ENCODE assay signal across 9 cellular contexts in the genomic region with DNA sequence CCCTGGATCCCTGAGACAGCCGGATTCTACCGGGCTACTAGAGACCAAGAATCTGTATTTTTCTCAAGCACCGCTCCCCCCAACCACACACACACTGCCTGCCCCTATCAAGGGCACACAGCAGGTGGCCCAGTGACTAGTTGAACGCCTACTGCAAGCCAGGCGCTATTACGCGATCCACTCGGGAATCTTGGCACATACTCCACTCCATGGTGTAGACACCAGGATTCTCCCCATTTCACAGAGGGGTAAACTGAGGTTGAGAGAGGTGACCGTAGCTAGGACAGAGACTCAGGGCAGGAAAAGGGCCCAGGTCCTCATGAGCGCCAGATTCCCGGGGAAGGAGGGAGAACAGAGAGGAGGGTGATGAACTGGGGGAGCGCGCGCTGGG. TPM values are rescaled to one million over a fixed set of nuclear protein-coding genes. Genes with fewer than 3 reads are reported as not detected.
DNase-seq lines count a peak whose midpoint lies in the region; ATAC-seq, FAIRE-seq and TF ChIP-seq lines count a peak whose summit lies in the region.
"Had no signal": no experiment of that assay in that cellular context is flagged by ENCODE, and none has a peak within 500 bp of the region (broad histone marks: within the 10 kb centered on the region; RNA-seq: fewer than 3 reads in every experiment).

No MANE protein-coding gene starts in this region.

- peak overlapping the region; percentile 92 for H3K4me3 ChIP-seq in OCI-LY1 (ENCODE audit: low read depth, low read length, poor library complexity, severe bottlenecking)
- peak overlapping the region; percentile 84 to 97 (median 96) for H3K4me3 ChIP-seq in endothelial cell of umbilical vein (replicated peaks in 1 of 3; ENCODE audit: insufficient read depth in 1 of 3, low read depth in 1 of 3, low read length in 3 of 3)
- H3K4me3 ChIP-seq in neuronal stem cell (ENCODE audit: low read length in 2 of 2): peak overlapping the region; percentile 69 to 84

- POLR2A ChIA-PET in endothelial cell of umbilical vein (lab: Charles Lee): no interaction called here

- H3K4me3 Mint-ChIP-seq in Calu3 (ENCODE audit: low read depth, unreplicated experiment): peak overlapping the region; percentile 75

- ATAC-seq in GM18873 (IDR thresholded peaks at IDR 0.05; ENCODE audit: low FRiP score, unreplicated experiment) (no peak), HG03039 (IDR thresholded peaks at IDR 0.05; ENCODE audit: unreplicated experiment) (no peak)

- H4K8ac ChIP-seq in neuronal stem cell (ENCODE audit: low read depth, low read length): no peak overlapping the region

- no peaks in the 10 kb centered on the region for H3F3A ChIP-seq in OCI-LY1 (ENCODE audit: insufficient read depth, low read length)

- H3K4me2 ChIP-seq in OCI-LY1 (ENCODE audit: low read length) (peak overlapping the region; percentile 77), endothelial cell of umbilical vein (ENCODE audit: insufficient read depth, low read length) (peak overlapping the region; percentile 54), neuronal stem cell (ENCODE audit: insufficient read depth, low read length, poor library complexity, severe bottlenecking) (peak overlapping the region; percentile 91)

- H2AK5ac ChIP-seq in neuronal stem cell (ENCODE audit: low read depth, low read length): no peak overlapping the region

- H4K91ac ChIP-seq in neuronal stem cell (ENCODE audit: low read depth, low read length, poor library complexity): no peak overlapping the region

- H3K27me3 ChIP-seq in OCI-LY1 (ENCODE audit: insufficient read depth, low read length) (no peaks in the 10 kb centered on the region), endothelial cell of umbilical vein (ENCODE audit: control insufficient read depth in 2 of 2, insufficient read depth in 2 of 2, low read length in 2 of 2) (no peaks in the 10 kb centered on the region), neuronal stem cell (ENCODE audit: control insufficient read depth in 3 of 3, insufficient read depth in 3 of 3, low read depth in 1 of 3, low read length in 3 of 3) (peaks cover 8 to 28% (median 8%) of the 10 kb centered on the region in 3 experiments)

- peak overlapping the region; percentile 63 for H2BK12ac ChIP-seq in neuronal stem cell (ENCODE audit: low read length)

- H3K23ac ChIP-seq in neuronal stem cell (ENCODE audit: low read depth, low read length, poor library complexity): no peak overlapping the region

- intact Hi-C loops in Calu3 (cut with micrococcal nuclease; ENCODE audit: unreplicated experiment) (no loop called here), endothelial cell of umbilical vein (cut with micrococcal nuclease) (no loop called here)

- TF ChIP-seq CTCF in Calu3 (IDR thresholded peaks at IDR 0.05; ENCODE audit: unreplicated experiment) (no peak), OCI-LY1 (IDR thresholded peaks at IDR 0.05; ENCODE audit: low read length) (no peak), endothelial cell of umbilical vein (IDR thresholded peaks at IDR 0.05; ENCODE audit: extremely low read depth in 1 of 2, insufficient read depth in 1 of 2, low read depth in 1 of 2, low read length in 2 of 2) (no peak)

- H3K27me3 Mint-ChIP-seq in Calu3 (ENCODE audit: unreplicated experiment): no peaks in the 10 kb centered on the region

- H3K79me2 ChIP-seq in OCI-LY1 (ENCODE audit: insufficient read depth, low read length): no peaks in the 10 kb centered on the region
- H3K79me2 ChIP-seq in endothelial cell of umbilical vein (ENCODE audit: control insufficient read depth, insufficient read depth, low read length): no peaks in the 10 kb centered on the region

- H2BK120ac ChIP-seq in neuronal stem cell (ENCODE audit: low read depth, low read length): no peak overlapping the region

- peaks cover 15% of the 10 kb centered on the region for H3K4me1 ChIP-seq in OCI-LY1 (ENCODE audit: insufficient read depth, low read length, severe bottlenecking)
- peaks cover 2% of the 10 kb centered on the region for H3K4me1 ChIP-seq in endothelial cell of umbilical vein (ENCODE audit: control insufficient read depth, extremely low read depth, insufficient read depth, low read length)
- H3K4me1 ChIP-seq in neuronal stem cell (ENCODE audit: control insufficient read depth in 2 of 2, insufficient read depth in 1 of 2, low read depth in 1 of 2, low read length in 2 of 2): peaks cover 0 to 2% of the 10 kb centered on the region in 2 donors

- BruUV-seq in Calu3 (replicated peaks; lab: Mats Ljungman, UMichigan) (no TSS peak), endothelial cell of umbilical vein (replicated peaks; lab: Mats Ljungman, UMichigan) (no TSS peak)

- dilution Hi-C loops in endothelial cell of umbilical vein (cut with MboI; ENCODE audit: extremely low pct_ligation_motif_present, low sequenced_read_pairs): no loop called here

- no peaks in the 10 kb centered on the region for H3K4me1 Mint-ChIP-seq in Calu3 (ENCODE audit: low read depth, unreplicated experiment)

- H3K9me2 ChIP-seq in OCI-LY1 (ENCODE audit: low read depth, low read length): no peaks in the 10 kb centered on the region

- H3K36me3 Mint-ChIP-seq in Calu3 (ENCODE audit: insufficient read depth, unreplicated experiment): peaks cover 19% of the 10 kb centered on the region

- H3K9me3 Mint-ChIP-seq in Calu3 (ENCODE audit: low read depth, unreplicated experiment): no peaks in the 10 kb centered on the region

- CTCF ChIA-PET in Calu3 (lab: Charles Lee) (no interaction called here), endothelial cell of umbilical vein (lab: Charles Lee) (interaction anchor here (0.6 kb wide), 1 partner anchor 13 kb away, joined by 3 read pairs; no protein-coding TSS in a partner anchor)

- no peaks in the 10 kb centered on the region for H3K9me1 ChIP-seq in endothelial cell of umbilical vein (replicated peaks; ENCODE audit: control insufficient read depth, extremely low read depth, insufficient read depth, low read length)

- H4K20me1 ChIP-seq in OCI-LY1 (ENCODE audit: insufficient read depth, low read length): no peaks in the 10 kb centered on the region
- H4K20me1 ChIP-seq in endothelial cell of umbilical vein (replicated peaks; ENCODE audit: control insufficient read depth, extremely low read depth, insufficient read depth, low read length): no peaks in the 10 kb centered on the region

- H2AFZ ChIP-seq in OCI-LY1 (ENCODE audit: low read length): no peak overlapping the region
- peak overlapping the region; percentile 96 for H2AFZ ChIP-seq in endothelial cell of umbilical vein (ENCODE audit: low read depth, low read length)
- H2AFZ ChIP-seq in neuronal stem cell (ENCODE audit: low read length): peak overlapping the region; percentile 99

- H3K27ac ChIP-seq in OCI-LY1 (ENCODE audit: low read depth, low read length, poor library complexity, severe bottlenecking) (no peak overlapping the region), endothelial cell of umbilical vein (ENCODE audit: insufficient read depth, low read depth, low read length) (no peak overlapping the region), neuronal stem cell (replicated peaks; ENCODE audit: low read length) (no peak overlapping the region)
- H3K27ac ChIP-seq: epithelial cell of prostate had no signal

- H3K9ac ChIP-seq in OCI-LY1 (ENCODE audit: low read length) (peak overlapping the region; percentile 92), endothelial cell of umbilical vein (replicated peaks; ENCODE audit: extremely low read depth, insufficient read depth, low read length) (peak overlapping the region; percentile 53), neuronal stem cell (ENCODE audit: low read depth, low read length, poor library complexity) (peak overlapping the region; percentile 84)

- H3K4ac ChIP-seq in neuronal stem cell (ENCODE audit: low read length): no peak overlapping the region

- H3K79me1 ChIP-seq in neuronal stem cell (ENCODE audit: low read depth, low read length): no peaks in the 10 kb centered on the region

- DNase-seq in Calu3 (no peak), endothelial cell of umbilical vein (ENCODE audit: low read depth, low spot score) (no peak), neuronal stem cell (ENCODE audit: low spot score) (no peak), globus pallidus (ENCODE audit: low spot score) (no peak), hypothalamus (lab: John Stamatoyannopoulos, UW) (no peak)

- H2BK5ac ChIP-seq in neuronal stem cell (ENCODE audit: low read length): no peak overlapping the region

- H3K36me3 ChIP-seq in OCI-LY1 (ENCODE audit: insufficient read depth, low read length) (peaks cover 14% of the 10 kb centered on the region; the same call in 1 of the 2 replicates), endothelial cell of umbilical vein (ENCODE audit: control insufficient read depth in 2 of 2, extremely low read depth in 1 of 2, insufficient read depth in 2 of 2, low read length in 2 of 2) (peaks cover 0 to 12% of the 10 kb centered on the region in 2 experiments), neuronal stem cell (replicated peaks in 1 of 2; ENCODE audit: control insufficient read depth in 2 of 2, insufficient read depth in 2 of 2, low read length in 2 of 2) (no peaks in the 10 kb centered on the region)

- no CpG with 5 or more reads among the region's 14 CpGs for WGBS in neuronal stem cell (ENCODE audit: extremely low coverage in 2 of 2, insufficient read length in 2 of 2, insufficient replicate concordance in 1 of 2), 2 donors

- peak overlapping the region; percentile 77 for H3K27ac Mint-ChIP-seq in Calu3 (ENCODE audit: unreplicated experiment)

- TF ChIP-seq POLR2A in endothelial cell of umbilical vein (IDR thresholded peaks at IDR 0.05; ENCODE audit: low read depth, low read length): no peak

- no peak overlapping the region for H2BK15ac ChIP-seq in neuronal stem cell (ENCODE audit: low read length)

- peak; percentile 26 for FAIRE-seq in endothelial cell of umbilical vein (lab: Jason Lieb, UNC)

- no peak overlapping the region for H3K14ac ChIP-seq in neuronal stem cell (ENCODE audit: low read length)

- H3K18ac ChIP-seq in neuronal stem cell (ENCODE audit: low read length): peak overlapping the region; percentile 90

- H3K9me3 ChIP-seq in OCI-LY1 (ENCODE audit: low read length): no peaks in the 10 kb centered on the region
- no peaks in the 10 kb centered on the region for H3K9me3 ChIP-seq in endothelial cell of umbilical vein (replicated peaks; ENCODE audit: control insufficient read depth, insufficient read depth, low read length)
- peaks cover 0 to 1% of the 10 kb centered on the region in 2 donors for H3K9me3 ChIP-seq in neuronal stem cell (replicated peaks in 1 of 2; ENCODE audit: control insufficient read depth in 2 of 2, insufficient read depth in 1 of 2, low read depth in 1 of 2, low read length in 2 of 2)

RNA-seq across cellular contexts. Expression of a gene that starts 0.5 kb away (rescaled TPM):
- total RNA-seq in Calu3 (2022): 37.3 and 61.5 TPM in 2 replicates
- 23.6 and 34.4 TPM in 2 replicates for total RNA-seq in endothelial cell of umbilical vein
- polyA plus RNA-seq in endothelial cell of umbilical vein: 36.9 and 40.0 TPM in 2 replicates
- polyA plus RNA-seq in endothelial cell of umbilical vein (2011; cell fraction: cytosol; rRNA removed): 18.6 and 27.1 TPM in 2 replicates
- 86.2 and 88.9 TPM in 2 replicates for polyA plus RNA-seq in endothelial cell of umbilical vein (2011; cell fraction: nucleus; rRNA removed)
- 18.2 and 24.4 TPM in 2 replicates for polyA plus RNA-seq in endothelial cell of umbilical vein (2012)
- polyA minus RNA-seq in endothelial cell of umbilical vein: 13.6 and 17.4 TPM in 2 replicates
- 14.0 TPM for polyA minus RNA-seq in endothelial cell of umbilical vein (2011; cell fraction: cytosol; rRNA and poly(A)+ RNA removed)
- 9.6 and 12.3 TPM in 2 replicates for polyA minus RNA-seq in endothelial cell of umbilical vein (2011; cell fraction: nucleus; rRNA and poly(A)+ RNA removed)
- polyA plus RNA-seq in neuronal stem cell (2013, experiment 1 of 2): 0.77 TPM
- 0.71 TPM for polyA plus RNA-seq in neuronal stem cell (2013, experiment 2 of 2)

RNA-seq across cellular contexts. Expression of a gene that starts 16.8 kb away (rescaled TPM):
- total RNA-seq in Calu3 (2022) (0.59 and 1.2 TPM in 2 replicates), endothelial cell of umbilical vein (not detected in 2 replicates)
- 0.15 and 0.32 TPM in 2 replicates for polyA plus RNA-seq in endothelial cell of umbilical vein
- 0.08 and 0.10 TPM in 2 replicates for polyA plus RNA-seq in endothelial cell of umbilical vein (2011; cell fraction: cytosol; rRNA removed)
- polyA plus RNA-seq in endothelial cell of umbilical vein (2011; cell fraction: nucleus; rRNA removed): 0.34 TPM in 1 of 2 replicates, not detected in the other
- not detected in 2 replicates for polyA plus RNA-seq in endothelial cell of umbilical vein (2012)
- polyA minus RNA-seq in endothelial cell of umbilical vein: not detected in 2 replicates
- polyA minus RNA-seq in endothelial cell of umbilical vein (2011; cell fraction: cytosol; rRNA and poly(A)+ RNA removed): not detected
- polyA minus RNA-seq in endothelial cell of umbilical vein (2011; cell fraction: nucleus; rRNA and poly(A)+ RNA removed): not detected in 2 replicates
- polyA plus RNA-seq in neuronal stem cell (2013, experiment 1 of 2): not detected
- polyA plus RNA-seq in neuronal stem cell (2013, experiment 2 of 2): not detected

RNA-seq across cellular contexts. Expression of a gene that starts 20.5 kb away (rescaled TPM):
- 52.2 and 56.4 TPM in 2 replicates for total RNA-seq in Calu3 (2022)
- 50.4 and 51.6 TPM in 2 replicates for total RNA-seq in endothelial cell of umbilical vein
- polyA plus RNA-seq in endothelial cell of umbilical vein: 27.6 and 30.1 TPM in 2 replicates
- polyA plus RNA-seq in endothelial cell of umbilical vein (2011; cell fraction: cytosol; rRNA removed): 21.2 and 23.0 TPM in 2 replicates
- polyA plus RNA-seq in endothelial cell of umbilical vein (2011; cell fraction: nucleus; rRNA removed): 51.0 and 57.7 TPM in 2 replicates
- 22.0 and 31.9 TPM in 2 replicates for polyA plus RNA-seq in endothelial cell of umbilical vein (2012)
- 42.2 and 48.6 TPM in 2 replicates for polyA minus RNA-seq in endothelial cell of umbilical vein
- polyA minus RNA-seq in endothelial cell of umbilical vein (2011; cell fraction: cytosol; rRNA and poly(A)+ RNA removed): 66.6 TPM
- 28.7 and 43.4 TPM in 2 replicates for polyA minus RNA-seq in endothelial cell of umbilical vein (2011; cell fraction: nucleus; rRNA and poly(A)+ RNA removed)
- polyA plus RNA-seq in neuronal stem cell (2013, experiment 1 of 2): 16.9 TPM
- polyA plus RNA-seq in neuronal stem cell (2013, experiment 2 of 2): 18.4 TPM

RNA-seq across cellular contexts. Expression of a gene that starts 25.9 kb away (rescaled TPM):
- total RNA-seq in Calu3 (2022) (20.7 and 25.2 TPM in 2 replicates), endothelial cell of umbilical vein (10.7 and 14.6 TPM in 2 replicates)
- 3.6 and 5.4 TPM in 2 replicates for polyA plus RNA-seq in endothelial cell of umbilical vein
- 1.5 and 2.9 TPM in 2 replicates for polyA plus RNA-seq in endothelial cell of umbilical vein (2011; cell fraction: cytosol; rRNA removed)
- 14.2 and 14.5 TPM in 2 replicates for polyA plus RNA-seq in endothelial cell of umbilical vein (2011; cell fraction: nucleus; rRNA removed)
- 2.6 and 5.6 TPM in 2 replicates for polyA plus RNA-seq in endothelial cell of umbilical vein (2012)
- polyA minus RNA-seq in endothelial cell of umbilical vein: 4.0 and 5.1 TPM in 2 replicates
- polyA minus RNA-seq in endothelial cell of umbilical vein (2011; cell fraction: cytosol; rRNA and poly(A)+ RNA removed): 21.9 TPM
- polyA minus RNA-seq in endothelial cell of umbilical vein (2011; cell fraction: nucleus; rRNA and poly(A)+ RNA removed): 5.0 and 13.9 TPM in 2 replicates
- polyA plus RNA-seq in neuronal stem cell (2013, experiment 1 of 2): 4.2 TPM
- 3.9 TPM for polyA plus RNA-seq in neuronal stem cell (2013, experiment 2 of 2)

RNA-seq across cellular contexts. Expression of a gene that starts 34.1 kb away (rescaled TPM):
- total RNA-seq in Calu3 (2022) (143 and 149 TPM in 2 replicates), endothelial cell of umbilical vein (213 and 217 TPM in 2 replicates)
- 253 and 294 TPM in 2 replicates for polyA plus RNA-seq in endothelial cell of umbilical vein
- polyA plus RNA-seq in endothelial cell of umbilical vein (2011; cell fraction: cytosol; rRNA removed): 211 and 218 TPM in 2 replicates
- 484 and 500 TPM in 2 replicates for polyA plus RNA-seq in endothelial cell of umbilical vein (2011; cell fraction: nucleus; rRNA removed)
- polyA plus RNA-seq in endothelial cell of umbilical vein (2012): 179 and 217 TPM in 2 replicates
- 67.6 and 74.9 TPM in 2 replicates for polyA minus RNA-seq in endothelial cell of umbilical vein
- polyA minus RNA-seq in endothelial cell of umbilical vein (2011; cell fraction: cytosol; rRNA and poly(A)+ RNA removed): 87.3 TPM
- 57.2 and 87.4 TPM in 2 replicates for polyA minus RNA-seq in endothelial cell of umbilical vein (2011; cell fraction: nucleus; rRNA and poly(A)+ RNA removed)
- 165 TPM for polyA plus RNA-seq in neuronal stem cell (2013, experiment 1 of 2)
- polyA plus RNA-seq in neuronal stem cell (2013, experiment 2 of 2): 159 TPM
